In the genomic region with DNA sequence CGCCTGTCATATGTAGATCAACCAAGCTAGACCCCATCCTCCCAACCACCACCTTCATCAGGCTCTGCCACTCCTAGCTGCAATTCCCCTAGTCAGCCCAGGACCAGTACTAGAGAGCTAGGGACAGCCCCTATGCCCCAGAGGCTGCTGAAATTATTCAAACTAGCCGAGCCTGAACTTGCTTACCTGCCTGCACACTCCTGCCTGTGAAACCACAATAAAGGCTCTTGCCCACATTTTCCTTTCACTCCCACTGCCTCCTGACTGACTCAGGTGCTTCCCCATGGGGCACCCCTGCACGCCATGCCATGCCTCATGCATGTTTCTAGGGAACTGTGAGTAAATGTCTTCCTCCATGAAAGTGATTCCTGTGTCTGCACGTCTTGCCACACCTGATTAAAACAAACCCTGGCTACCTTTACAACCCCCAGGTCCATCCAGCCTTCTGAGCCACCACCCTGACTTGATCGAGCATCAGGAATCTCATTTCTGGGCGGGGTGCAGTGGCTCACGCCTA, we compare ENCODE assay signal across 9 cellular contexts.
A peak's percentile ranks its signal among the peaks of the same experiment; 100 is the strongest.
DNase-seq lines count a peak whose midpoint lies in the region; ATAC-seq and TF ChIP-seq lines count a peak whose summit lies in the region.
"Had no signal": no experiment of that assay in that cellular context is flagged by ENCODE, and none has a peak within 500 bp of the region (broad histone marks: within the 10 kb centered on the region; RNA-seq: fewer than 3 reads in every experiment).

No MANE protein-coding gene starts in this region.

- H3K4me1 Mint-ChIP-seq in naive thymus-derived CD4-positive, alpha-beta T cell: peaks cover 38 to 90% (median 61%) of the 10 kb centered on the region in 7 donors

- H3K27me3 Mint-ChIP-seq in naive thymus-derived CD4-positive, alpha-beta T cell: no peaks in the 10 kb centered on the region

- TF ChIP-seq POLR2A in heart left ventricle (IDR thresholded peaks at IDR 0.05): no peak

- peak overlapping the region in 8 of 9 donors; percentile 2 to 95 (median 38) for H3K27ac Mint-ChIP-seq in naive thymus-derived CD4-positive, alpha-beta T cell

- H3K27me3 ChIP-seq in naive thymus-derived CD4-positive, alpha-beta T cell (ENCODE audit: control insufficient read depth in 2 of 2, insufficient read depth in 2 of 2, low read length in 2 of 2): no peaks in the 10 kb centered on the region
- no peaks in the 10 kb centered on the region for H3K27me3 ChIP-seq in heart left ventricle

- peak overlapping the region in 8 of 10 donors; percentile 12 to 71 (median 46) for H3K4me3 Mint-ChIP-seq in naive thymus-derived CD4-positive, alpha-beta T cell

- CTCF ChIA-PET in naive thymus-derived CD4-positive, alpha-beta T cell (lab: Charles Lee): interaction anchor here (1.1 to 1.4 kb wide), 3 partner anchors 8 to 18 kb away, joined by 3 to 4 read pairs (median 3); no protein-coding TSS in a partner anchor

- H3K27ac ChIP-seq in naive thymus-derived CD4-positive, alpha-beta T cell (ENCODE audit: low read depth, low read length): no peak overlapping the region
- H3K27ac ChIP-seq in heart left ventricle: no peak overlapping the region
- H3K27ac ChIP-seq: HL-60 had no signal

- H3K36me3 Mint-ChIP-seq in naive thymus-derived CD4-positive, alpha-beta T cell: peaks cover 3 to 62% (median 8%) of the 10 kb centered on the region in 5 donors

- DNase-seq in activated CD4-positive, alpha-beta T cell treated with anti-CD3 and anti-CD28 coated beads, Interleukin-2, amount 50 U/mL, for 48 hours: peak; percentile 86 to 90
- DNase-seq in naive thymus-derived CD4-positive, alpha-beta T cell: peak in 2 of 9 donors; percentile 38 to 82
- DNase-seq in dermis blood vessel endothelial cell (no peak), hepatic stellate cell (ENCODE audit: low spot score) (no peak), midbrain (lab: John Stamatoyannopoulos, UW) (no peak), heart left ventricle (no peak)

- H3K9me3 ChIP-seq in naive thymus-derived CD4-positive, alpha-beta T cell (ENCODE audit: control insufficient read depth in 2 of 3, low read length in 3 of 3): no peaks in the 10 kb centered on the region
- no peaks in the 10 kb centered on the region for H3K9me3 ChIP-seq in heart left ventricle

- no peak for TF ChIP-seq CTCF in heart left ventricle (IDR thresholded peaks at IDR 0.05)

- peaks cover 14 to 40% of the 10 kb centered on the region in 2 donors for H3K4me1 ChIP-seq in naive thymus-derived CD4-positive, alpha-beta T cell (ENCODE audit: control insufficient read depth in 2 of 2, insufficient read depth in 2 of 2, low read length in 2 of 2)
- peaks cover 0 to 30% (median 12%) of the 10 kb centered on the region in 12 donors for H3K4me1 ChIP-seq in heart left ventricle

- intact Hi-C loops in naive thymus-derived CD4-positive, alpha-beta T cell (cut with micrococcal nuclease): loop anchor here in 1 of 2 donors (5.0 kb wide), 1 partner anchor 69 kb away; a partner anchor contains a TSS
- intact Hi-C loops in heart left ventricle (cut with DNase I): no loop called here

- no peaks in the 10 kb centered on the region for H3K36me3 ChIP-seq in naive thymus-derived CD4-positive, alpha-beta T cell (ENCODE audit: control insufficient read depth in 2 of 3, insufficient read depth in 3 of 3, low read length in 3 of 3)
- H3K36me3 ChIP-seq in heart left ventricle: no peaks in the 10 kb centered on the region

- H3K4me3 ChIP-seq in naive thymus-derived CD4-positive, alpha-beta T cell (ENCODE audit: low read length): no peak overlapping the region
- H3K4me3 ChIP-seq in heart left ventricle: no peak overlapping the region

- POLR2A ChIA-PET in naive thymus-derived CD4-positive, alpha-beta T cell (lab: Charles Lee): interaction anchor here (0.6 to 5.1 kb wide), 12 partner anchors 9 to 598 kb away, joined by 3 to 31 read pairs (median 4); a partner anchor contains a TSS

- ATAC-seq in GM18873 (IDR thresholded peaks at IDR 0.05; ENCODE audit: low FRiP score, unreplicated experiment): peak; percentile 76
- peak; percentile 85 for ATAC-seq in HG03045 (IDR thresholded peaks at IDR 0.05; ENCODE audit: unreplicated experiment)
- ATAC-seq in naive thymus-derived CD4-positive, alpha-beta T cell: peak; percentile 61
- no peak for ATAC-seq in heart left ventricle

- peaks cover 0 to 15% (median 0%) of the 10 kb centered on the region in 11 donors for H3K9me3 Mint-ChIP-seq in naive thymus-derived CD4-positive, alpha-beta T cell

- 84 to 89% (median 85%) methylated on average over 7 of the region's 7 CpGs for WGBS in heart left ventricle, 4 donors

Comparison
In these comparisons a context has a peak if more than half of its experiments do, and no peak if none do; other contexts are left out.
1. ATAC-seq: peak in GM18873 (single experiment), HG03045 (single experiment) and naive thymus-derived CD4-positive, alpha-beta T cell (single experiment); none in heart left ventricle (0 of 4).
2. DNase-seq: peak in activated CD4-positive, alpha-beta T cell treated with anti-CD3 and anti-CD28 coated beads, Interleukin-2, amount 50 U/mL, for 48 hours (2 of 2); none in dermis blood vessel endothelial cell (single experiment), hepatic stellate cell (single experiment), midbrain (single experiment) and heart left ventricle (0 of 5).